Comparison of ENCODE assay signal across 13 cellular contexts in genomic region chr3:58403513-58404109, GRCh38.
"Had no signal": no experiment of that assay in that cellular context is flagged by ENCODE, and none has a peak within 500 bp of the region (broad histone marks: within the 10 kb centered on the region; RNA-seq: fewer than 3 reads in every experiment).

No MANE protein-coding gene starts in this region.

- H2AFZ ChIP-seq: neural progenitor cell, parathyroid adenoma had no signal

- H3K4me2 ChIP-seq: neural progenitor cell had no signal

- H3K4me3 Mint-ChIP-seq: neural progenitor cell, T-helper 17 cell had no signal

- H3K27me3 Mint-ChIP-seq: T-helper 17 cell had no signal

- H3K27ac ChIP-seq: body of pancreas, neural progenitor cell, parathyroid adenoma, stomach, uterus had no signal

- H3K9ac ChIP-seq: neural progenitor cell, parathyroid adenoma had no signal

- H3K27ac Mint-ChIP-seq: neural progenitor cell, T-helper 17 cell had no signal

- DNase-seq: activated CD4-positive, alpha-beta T cell treated with anti-CD3 and anti-CD28 coated beads, Interleukin-2, amount 50 U/mL, for 1 hour; activated naive CD4-positive, alpha-beta T cell treated with anti-CD3 and anti-CD28 coated beads, Interleukin-2, amount 50 U/mL, for 16 hours; adrenal gland; body of pancreas; foreskin melanocyte; stimulated activated CD4-positive, alpha-beta T cell treated with anti-CD3 and anti-CD28 coated beads, Interleukin-15, amount 100 ng/mL, for 24 hours; stimulated activated CD4-positive, alpha-beta T cell treated with anti-CD3 and anti-CD28 coated beads, Interleukin-4, amount 100 ng/mL, for 24 hours; stomach; T-helper 17 cell; uterus had no signal

- H3K9me3 ChIP-seq: adrenal gland, body of pancreas, stomach, uterus had no signal

- H3K79me2 ChIP-seq: parathyroid adenoma had no signal

- H3K4me1 ChIP-seq: adrenal gland, body of pancreas, neural progenitor cell, parathyroid adenoma, stomach, uterus had no signal

- FAIRE-seq: TTC549 had no signal

- H3K9me3 Mint-ChIP-seq: neural progenitor cell had no signal

- H3K36me3 ChIP-seq: neural progenitor cell, uterus had no signal

- H3K27me3 ChIP-seq: adrenal gland, body of pancreas, neural progenitor cell, stomach, uterus had no signal

- H3K4me3 ChIP-seq: adrenal gland, body of pancreas, neural progenitor cell, stomach, uterus had no signal

- ATAC-seq: body of pancreas, T-helper 17 cell had no signal
